ENCODE assay signal across 9 cellular contexts in genomic region chr12:96347130-96347699, GRCh38. TPM values are rescaled to one million over a fixed set of nuclear protein-coding genes. Genes with fewer than 3 reads are reported as not detected.
DNase-seq lines count a peak whose midpoint lies in the region; ATAC-seq and TF ChIP-seq lines count a peak whose summit lies in the region.
"Had no signal": no experiment of that assay in that cellular context is flagged by ENCODE, and none has a peak within 500 bp of the region (broad histone marks: within the 10 kb centered on the region; RNA-seq: fewer than 3 reads in every experiment).

No MANE protein-coding gene starts in this region.

- peaks cover 11 to 13% of the 10 kb centered on the region in 2 donors for H3K9me3 Mint-ChIP-seq in activated T-cell treated with anti-CD3 and anti-CD28 coated beads, Interleukin-2, amount 50 U/mL, for 72 hours

- H3K4me1 Mint-ChIP-seq in activated T-cell treated with anti-CD3 and anti-CD28 coated beads, Interleukin-2, amount 50 U/mL, for 72 hours (ENCODE audit: low read depth), result peaks cover 75% of the 10 kb centered on the region

- H3K27ac Mint-ChIP-seq in activated T-cell treated with anti-CD3 and anti-CD28 coated beads, Interleukin-2, amount 50 U/mL, for 72 hours, result peak overlapping the region; percentile 87

- TF ChIP-seq EP300 in tibial nerve (IDR thresholded peaks at IDR 0.05), result no peak

- H3K9me3 ChIP-seq in ascending aorta (peaks cover 11 to 30% of the 10 kb centered on the region in 2 donors), liver (ENCODE audit: control insufficient read depth in 4 of 4, low read length in 3 of 4) (peaks cover 0 to 4% (median 2%) of the 10 kb centered on the region in 4 donors), tibial nerve (peaks cover 0 to 36% (median 14%) of the 10 kb centered on the region in 4 donors)

- TF ChIP-seq CTCF in ascending aorta (IDR thresholded peaks at IDR 0.05), result no peak
- no peak for TF ChIP-seq CTCF in liver (IDR thresholded peaks at IDR 0.05; ENCODE audit: low read depth, low read length, missing input control)
- no peak for TF ChIP-seq CTCF in tibial nerve (IDR thresholded peaks at IDR 0.05)

- WGBS in liver, result 7% methylated on average over 5 of the region's 5 CpGs
- 46 to 65% methylated on average over 5 of the region's 5 CpGs for WGBS in tibial nerve, 2 donors

- H3K4me3 ChIP-seq in ascending aorta (peak overlapping the region; percentile 39 to 52), liver (ENCODE audit: low read depth in 1 of 3, low read length in 3 of 3) (peak overlapping the region in 2 of 3 donors; percentile 33 to 62), tibial nerve (peak overlapping the region; percentile 9 to 36 (median 16))
- H3K4me3 ChIP-seq: smooth muscle cell had no signal

- peaks cover 3% of the 10 kb centered on the region in 2 donors for H3K4me1 ChIP-seq in ascending aorta
- H3K4me1 ChIP-seq in liver (ENCODE audit: control insufficient read depth in 4 of 4, insufficient read depth in 4 of 4, low read length in 3 of 4), result peaks cover 0 to 7% (median 2%) of the 10 kb centered on the region in 4 donors
- H3K4me1 ChIP-seq in tibial nerve, result peaks cover 0 to 37% (median 5%) of the 10 kb centered on the region in 4 donors

- peak overlapping the region; percentile 3 to 77 for H3K9ac ChIP-seq in liver (ENCODE audit: low read depth in 1 of 2, low read length in 2 of 2)

- TF ChIP-seq POLR2A in tibial nerve (IDR thresholded peaks at IDR 0.05), result no peak

- intact Hi-C loops in ascending aorta (cut with DNase I), result no loop called here

- no peak for DNase-seq in activated T-cell treated with anti-CD3 and anti-CD28 coated beads, Interleukin-2, amount 50 U/mL, for 72 hours
- no peak for DNase-seq in activated T-cell treated with anti-CD3 and anti-CD28 coated beads, Interleukin-2, amount 50 U/mL, for 48 hours
- DNase-seq in ascending aorta (ENCODE audit: low spot score in 2 of 2), result no peak
- DNase-seq in tibial nerve (ENCODE audit: low spot score in 2 of 2), result no peak
- no peak for DNase-seq in iPS-NIHi7 (ENCODE audit: extremely low spot score)
- no peak for DNase-seq in GDM1 (lab: John Stamatoyannopoulos, UW)

- H3K4me3 Mint-ChIP-seq in activated T-cell treated with anti-CD3 and anti-CD28 coated beads, Interleukin-2, amount 50 U/mL, for 72 hours, result peak overlapping the region; percentile 63 to 72

- H3K27me3 ChIP-seq in ascending aorta, result no peaks in the 10 kb centered on the region
- H3K27me3 ChIP-seq in liver (ENCODE audit: control insufficient read depth in 4 of 4, insufficient read depth in 4 of 4, low read length in 3 of 4), result no peaks in the 10 kb centered on the region
- no peaks in the 10 kb centered on the region for H3K27me3 ChIP-seq in tibial nerve

- H3K36me3 Mint-ChIP-seq in activated T-cell treated with anti-CD3 and anti-CD28 coated beads, Interleukin-2, amount 50 U/mL, for 72 hours (ENCODE audit: insufficient read depth in 2 of 2), result peaks cover 20 to 36% of the 10 kb centered on the region in 2 donors

- H3K36me3 ChIP-seq in ascending aorta (peaks cover 0 to 4% of the 10 kb centered on the region in 2 donors), liver (ENCODE audit: control insufficient read depth in 4 of 4, insufficient read depth in 3 of 4, low read depth in 1 of 4, low read length in 3 of 4) (peaks cover 0 to 6% (median 0%) of the 10 kb centered on the region in 4 donors), tibial nerve (peaks cover 0 to 26% (median 0%) of the 10 kb centered on the region in 3 donors)

- H3K27ac ChIP-seq in ascending aorta (peak overlapping the region; percentile 37 to 60), liver (ENCODE audit: low read depth in 1 of 2, low read length in 2 of 2) (peak overlapping the region; percentile 48 to 68), tibial nerve (peak overlapping the region; percentile 25 to 73 (median 57))

- no peak for TF ChIP-seq RAD21 in liver (IDR thresholded peaks at IDR 0.05)

- ATAC-seq in activated T-cell treated with anti-CD3 and anti-CD28 coated beads, Interleukin-2, amount 50 U/mL, for 72 hours (replicated peaks in 1 of 2), result no peak
- ATAC-seq in HG03097 (IDR thresholded peaks at IDR 0.05; ENCODE audit: low FRiP score, unreplicated experiment), result no peak

- no peaks in the 10 kb centered on the region for H3K27me3 Mint-ChIP-seq in activated T-cell treated with anti-CD3 and anti-CD28 coated beads, Interleukin-2, amount 50 U/mL, for 72 hours (ENCODE audit: low read depth)

TF ChIP-seq in liver, 16 proteins besides CTCF, POLR2A, EP300 and RAD21:
- TF ChIP-seq RXRA (IDR thresholded peaks at IDR 0.05), result peak in 1 of 2 donors; percentile 19
- no peak for TF ChIP-seq ATF3 (IDR thresholded peaks at IDR 0.05)
TF ChIP-seq in liver: peak in this region for 1.

RNA-seq across cellular contexts. Expression of gene CDK17, which starts 53.0 kb away (rescaled TPM):
- 10 to 100 TPM; 54.4 to 61.9 TPM for total RNA-seq in activated T-cell treated with anti-CD3 and anti-CD28 coated beads, Interleukin-2, amount 50 U/mL, for 72 hours
- total RNA-seq in ascending aorta, result 49.7 TPM
- 10 to 100 TPM; 24.7 to 25.2 TPM for total RNA-seq in liver
- polyA plus RNA-seq in liver, result 1 to 10 TPM; 4.8 to 5.1 TPM
- 10 to 100 TPM; 65.1 to 89.4 (median 71.2) TPM for total RNA-seq in tibial nerve
